8 cellular contexts compared by ENCODE assay signal in genomic region chr10:30348378-30348776, GRCh38. TPM values are rescaled to one million over a fixed set of nuclear protein-coding genes. Genes with fewer than 3 reads are reported as not detected.
DNase-seq lines count a peak whose midpoint lies in the region; ATAC-seq, FAIRE-seq and TF ChIP-seq lines count a peak whose summit lies in the region.

No MANE protein-coding gene starts in this region.

- no peak for FAIRE-seq in GM19239 (lab: Jason Lieb, UNC)

- H3K9me3 Mint-ChIP-seq in activated naive CD8-positive, alpha-beta T cell (ENCODE audit: low read depth) = no peaks in the 10 kb centered on the region
- H3K9me3 Mint-ChIP-seq in type B pancreatic cell = no peaks in the 10 kb centered on the region

- H3K9me3 ChIP-seq in liver (ENCODE audit: control insufficient read depth in 4 of 4, low read length in 3 of 4) = no peaks in the 10 kb centered on the region

- peak; percentile 31 for DNase-seq in ELR (ENCODE audit: low read depth)
- DNase-seq in type B pancreatic cell (ENCODE audit: extremely low spot score, unreplicated experiment) = no peak
- DNase-seq in NCI-H526 treated with DMSO at 0.1 percent for 48 hours (lab: John Stamatoyannopoulos, UW) = no peak
- no peak for DNase-seq in GM19239 (ENCODE audit: insufficient read length, low spot score)

- TF ChIP-seq CTCF in liver (IDR thresholded peaks at IDR 0.05; ENCODE audit: low read depth, low read length, missing input control) (no peak), type B pancreatic cell (conservative IDR thresholded peaks at IDR 0.05) (no peak)

- ATAC-seq in HG02623 (IDR thresholded peaks at IDR 0.05; ENCODE audit: unreplicated experiment) = peak; percentile 17
- ATAC-seq in HG03039 (IDR thresholded peaks at IDR 0.05; ENCODE audit: unreplicated experiment) = no peak

- no peaks in the 10 kb centered on the region for H3K27me3 Mint-ChIP-seq in activated naive CD8-positive, alpha-beta T cell
- H3K27me3 Mint-ChIP-seq in type B pancreatic cell = peaks cover 3% of the 10 kb centered on the region

- peak overlapping the region; percentile 92 to 97 for H3K27ac ChIP-seq in liver (ENCODE audit: low read depth in 1 of 2, low read length in 2 of 2)

- H3K36me3 ChIP-seq in liver (ENCODE audit: control insufficient read depth in 4 of 4, insufficient read depth in 3 of 4, low read depth in 1 of 4, low read length in 3 of 4) = peaks cover 0 to 5% (median 0%) of the 10 kb centered on the region in 4 donors

- peaks cover 10 to 24% (median 13%) of the 10 kb centered on the region in 4 donors for H3K4me1 ChIP-seq in liver (ENCODE audit: control insufficient read depth in 4 of 4, insufficient read depth in 4 of 4, low read length in 3 of 4)

- peaks cover 48% of the 10 kb centered on the region for H3K4me1 Mint-ChIP-seq in activated naive CD8-positive, alpha-beta T cell (ENCODE audit: low read depth)
- H3K4me1 Mint-ChIP-seq in type B pancreatic cell (ENCODE audit: unreplicated experiment) = peaks cover 36% of the 10 kb centered on the region

- under 1% methylated on average over 9 of the region's 9 CpGs for WGBS in liver

- peak overlapping the region; percentile 100 for H3K4me3 Mint-ChIP-seq in activated naive CD8-positive, alpha-beta T cell
- peak overlapping the region; percentile 96 for H3K4me3 Mint-ChIP-seq in type B pancreatic cell

- H3K27me3 ChIP-seq in liver (ENCODE audit: control insufficient read depth in 4 of 4, insufficient read depth in 4 of 4, low read length in 3 of 4) = no peaks in the 10 kb centered on the region

- H3K4me3 ChIP-seq in liver (ENCODE audit: low read depth in 1 of 3, low read length in 3 of 3) = peak overlapping the region; percentile 73 to 99 (median 98)

- peak overlapping the region; percentile 86 to 95 for H3K9ac ChIP-seq in liver (ENCODE audit: low read depth in 1 of 2, low read length in 2 of 2)

- no peak for TF ChIP-seq RAD21 in liver (IDR thresholded peaks at IDR 0.05)

- H3K36me3 Mint-ChIP-seq in activated naive CD8-positive, alpha-beta T cell = peaks cover 2% of the 10 kb centered on the region
- H3K36me3 Mint-ChIP-seq in type B pancreatic cell = peaks cover 12% of the 10 kb centered on the region

- peak overlapping the region; percentile 97 for H3K27ac Mint-ChIP-seq in activated naive CD8-positive, alpha-beta T cell
- peak overlapping the region; percentile 91 for H3K27ac Mint-ChIP-seq in type B pancreatic cell

TF ChIP-seq in liver, 16 proteins besides CTCF, POLR2A, EP300 and RAD21:
- TF ChIP-seq RXRA (IDR thresholded peaks at IDR 0.05) = no peak
- TF ChIP-seq FOXA2 (IDR thresholded peaks at IDR 0.05) = no peak
- TF ChIP-seq ZBTB33 (IDR thresholded peaks at IDR 0.05) = no peak
- TF ChIP-seq HNF4A (conservative IDR thresholded peaks at IDR 0.05) = no peak
- no peak for TF ChIP-seq REST (IDR thresholded peaks at IDR 0.05)
- TF ChIP-seq NR2F2 (IDR thresholded peaks at IDR 0.05) = no peak
- TF ChIP-seq SP1 (IDR thresholded peaks at IDR 0.05) = no peak
- TF ChIP-seq HNF4G (IDR thresholded peaks at IDR 0.05) = no peak
- no peak for TF ChIP-seq FOXA1 (IDR thresholded peaks at IDR 0.05)
- TF ChIP-seq GABPA (IDR thresholded peaks at IDR 0.05 in 1 of 2, conservative IDR thresholded peaks at IDR 0.05 in 1 of 2) = no peak

RNA-seq across cellular contexts. Expression of gene MTPAP, which starts 0.7 kb away (rescaled TPM):
- total RNA-seq in liver = 1 to 10 TPM; 8.9 to 9.2 TPM
- 1 to 10 TPM; 3.7 to 9.3 TPM for polyA plus RNA-seq in liver
- 31.7 and 39.2 TPM in 2 replicates for total RNA-seq in type B pancreatic cell (ENCODE audit: low replicate concordance)
